Comparison of ENCODE assay signal across 10 cellular contexts in the genomic region with DNA sequence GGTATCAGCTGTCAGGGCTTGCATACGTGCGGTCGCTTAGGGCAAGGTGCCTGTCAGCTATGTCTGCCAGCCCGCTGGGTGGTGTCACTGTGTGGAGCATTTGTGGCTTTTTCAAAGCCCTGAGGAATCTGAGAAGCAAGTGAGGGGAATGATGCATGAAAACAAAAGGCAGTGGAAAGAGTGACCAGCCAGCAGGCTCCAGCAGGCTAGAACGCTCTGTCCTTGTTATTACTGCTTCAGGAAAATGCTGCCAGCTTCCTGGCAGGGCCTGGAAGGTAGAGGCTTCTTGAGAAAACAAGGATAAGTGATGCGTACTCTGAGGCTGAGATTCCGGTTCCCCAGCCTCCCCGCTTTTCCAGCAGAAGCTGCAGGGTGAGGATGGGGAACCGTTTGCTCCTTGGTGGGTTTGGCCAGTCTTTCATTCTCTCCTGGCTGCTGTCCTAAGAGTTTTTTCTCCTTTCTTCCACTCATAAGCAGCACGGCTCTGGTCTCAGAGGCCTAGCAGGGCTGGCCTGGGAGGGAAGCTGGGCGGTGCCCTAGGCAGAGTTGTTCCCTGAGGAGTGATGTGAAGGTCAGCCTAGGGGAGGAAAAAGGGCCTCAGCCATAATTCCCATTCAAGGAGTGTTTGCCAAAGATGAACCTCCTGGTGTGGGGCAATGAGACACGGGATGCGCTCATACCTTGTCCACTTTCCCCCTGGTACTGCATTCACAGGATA. TPM values are rescaled to one million over a fixed set of nuclear protein-coding genes. Genes with fewer than 3 reads are reported as not detected.
DNase-seq lines count a peak whose midpoint lies in the region; ATAC-seq and TF ChIP-seq lines count a peak whose summit lies in the region.
"Had no signal": no experiment of that assay in that cellular context is flagged by ENCODE, and none has a peak within 500 bp of the region (broad histone marks: within the 10 kb centered on the region; RNA-seq: fewer than 3 reads in every experiment).

No MANE protein-coding gene starts in this region.

- H3K36me3 ChIP-seq in kidney epithelial cell (ENCODE audit: control insufficient read depth, insufficient read depth, low read length): no peaks in the 10 kb centered on the region

- no peak for TF ChIP-seq CTCF in kidney epithelial cell (IDR thresholded peaks at IDR 0.05; ENCODE audit: insufficient read depth, low read length, poor library complexity, severe bottlenecking)

- DNase-seq in M059J (ENCODE audit: low read depth): peak; percentile 64
- DNase-seq in cerebellar cortex (ENCODE audit: low spot score): peak; percentile 90
- DNase-seq in kidney epithelial cell (ENCODE audit: low read depth): peak; percentile 62
- DNase-seq in stromal cell of bone marrow (ENCODE audit: low read depth): peak; percentile 53
- no peak for DNase-seq in NCI-H510A (lab: John Stamatoyannopoulos, UW)
- no peak for DNase-seq in HuH-7 (ENCODE audit: low spot score)
- no peak for DNase-seq in activated T-cell treated with anti-CD3 and anti-CD28 coated beads, Interleukin-2, amount 50 U/mL, for 4 hours
- DNase-seq: amniotic stem cell, NCI-H1436 had no signal

- no peak for ATAC-seq in HG03342 (IDR thresholded peaks at IDR 0.05; ENCODE audit: unreplicated experiment)
- ATAC-seq in activated T-cell treated with anti-CD3 and anti-CD28 coated beads, Interleukin-2, amount 50 U/mL, for 4 hours: no peak

- H3K27me3 Mint-ChIP-seq in activated T-cell treated with anti-CD3 and anti-CD28 coated beads, Interleukin-2, amount 50 U/mL, for 4 hours (ENCODE audit: low read depth): no peaks in the 10 kb centered on the region

- no peak overlapping the region for H3K4me3 Mint-ChIP-seq in activated T-cell treated with anti-CD3 and anti-CD28 coated beads, Interleukin-2, amount 50 U/mL, for 4 hours

- peaks cover 5% of the 10 kb centered on the region for H3K9me3 Mint-ChIP-seq in activated T-cell treated with anti-CD3 and anti-CD28 coated beads, Interleukin-2, amount 50 U/mL, for 4 hours

- H3K4me1 Mint-ChIP-seq in activated T-cell treated with anti-CD3 and anti-CD28 coated beads, Interleukin-2, amount 50 U/mL, for 4 hours (ENCODE audit: low read depth): no peaks in the 10 kb centered on the region

- H3K27me3 ChIP-seq in kidney epithelial cell (ENCODE audit: control insufficient read depth, insufficient read depth, low read length): no peaks in the 10 kb centered on the region

- no peak overlapping the region for H3K4me3 ChIP-seq in kidney epithelial cell (ENCODE audit: low read depth, low read length)

- H3K36me3 Mint-ChIP-seq in activated T-cell treated with anti-CD3 and anti-CD28 coated beads, Interleukin-2, amount 50 U/mL, for 4 hours (ENCODE audit: insufficient read depth): no peaks in the 10 kb centered on the region

RNA-seq across cellular contexts. Expression of a gene that starts 42.8 kb away (rescaled TPM):
- 26.5 and 32.0 TPM in 2 replicates for total RNA-seq in M059J (2014; rRNA removed; shearing (Covaris generic))
- total RNA-seq in kidney epithelial cell: 18.8 and 20.1 TPM in 2 replicates
- total RNA-seq in activated T-cell treated with anti-CD3 and anti-CD28 coated beads, Interleukin-2, amount 50 U/mL, for 4 hours: 10 to 100 TPM; 26.7 to 29.6 (median 28.8) TPM

Comparison
In these comparisons a context has a peak if more than half of its experiments do, and no peak if none do; other contexts are left out.
1. DNase-seq: peak in M059J (single experiment), cerebellar cortex (single experiment), kidney epithelial cell (single experiment) and stromal cell of bone marrow (single experiment); none in NCI-H510A (single experiment), HuH-7 (single experiment) and activated T-cell treated with anti-CD3 and anti-CD28 coated beads, Interleukin-2, amount 50 U/mL, for 4 hours (single experiment).